In genomic region chr13:23610187-23610576, GRCh38 we compare ENCODE assay signal across 9 cellular contexts. TPM values are rescaled to one million over a fixed set of nuclear protein-coding genes. Genes with fewer than 3 reads are reported as not detected.
DNase-seq lines count a peak whose midpoint lies in the region; ATAC-seq, FAIRE-seq and TF ChIP-seq lines count a peak whose summit lies in the region.
"Had no signal": no experiment of that assay in that cellular context is flagged by ENCODE, and none has a peak within 500 bp of the region (broad histone marks: within the 10 kb centered on the region; RNA-seq: fewer than 3 reads in every experiment).

No MANE protein-coding gene starts in this region.

- peaks cover 8% of the 10 kb centered on the region; the same call in 2 of the 3 replicates for H3K4me1 ChIP-seq in A549

- peak overlapping the region; percentile 78 for H3K27ac Mint-ChIP-seq in mesothelial cell of epicardium
- no peak overlapping the region for H3K27ac Mint-ChIP-seq in activated T-helper 2 cell treated with anti-CD3 and anti-CD28 coated beads, Interferon-gamma antibody, Interleukin-2, Interleukin-4, amounts not matched to agents 10 μg/mL and 5 μg/mL and 100 μg/mL, durations not matched to agents 14 hours and 24 hours and 36 hours

- in situ Hi-C loops in brain microvascular endothelial cell (cut with HindIII; ENCODE audit: low pct_ligation_motif_present, low sequenced_read_pairs) = no loop called here

- no peaks in the 10 kb centered on the region for H3K27me3 ChIP-seq in brain microvascular endothelial cell (replicated peaks)

- 47% methylated on average over 1 of the region's 1 CpG for WGBS in A549 (ENCODE audit: missing lambda C conversion rate)

- H3K27me3 Mint-ChIP-seq in mesothelial cell of epicardium (ENCODE audit: low read depth) = no peaks in the 10 kb centered on the region
- peaks cover 53% of the 10 kb centered on the region for H3K27me3 Mint-ChIP-seq in activated T-helper 2 cell treated with anti-CD3 and anti-CD28 coated beads, Interferon-gamma antibody, Interleukin-2, Interleukin-4, amounts not matched to agents 10 μg/mL and 5 μg/mL and 100 μg/mL, durations not matched to agents 14 hours and 24 hours and 36 hours (ENCODE audit: low read depth)

- TF ChIP-seq CTCF in A549 (IDR thresholded peaks at IDR 0.05) (no peak), brain microvascular endothelial cell (IDR thresholded peaks at IDR 0.05; ENCODE audit: low read depth, low read length, missing control alignments) (no peak), mesothelial cell of epicardium (IDR thresholded peaks at IDR 0.05; ENCODE audit: unreplicated experiment) (no peak)

- H3K4me3 Mint-ChIP-seq in mesothelial cell of epicardium = no peak overlapping the region
- no peak overlapping the region for H3K4me3 Mint-ChIP-seq in activated T-helper 2 cell treated with anti-CD3 and anti-CD28 coated beads, Interferon-gamma antibody, Interleukin-2, Interleukin-4, amounts not matched to agents 10 μg/mL and 5 μg/mL and 100 μg/mL, durations not matched to agents 14 hours and 24 hours and 36 hours (ENCODE audit: low read depth)

- H3K36me3 ChIP-seq in brain microvascular endothelial cell (replicated peaks) = no peaks in the 10 kb centered on the region

- no peak for DNase-seq in A549 (ENCODE audit: low read depth in 1 of 2, low spot score in 1 of 2)
- peak; percentile 42 for DNase-seq in brain microvascular endothelial cell
- no peak for DNase-seq in mesothelial cell of epicardium (ENCODE audit: low spot score in 2 of 2, unreplicated experiment in 2 of 2)
- DNase-seq in GM19240 (ENCODE audit: insufficient read length, low spot score) = no peak
- no peak for DNase-seq in activated T-helper 2 cell treated with anti-CD3 and anti-CD28 coated beads, Interferon-gamma antibody, Interleukin-2, Interleukin-4, amounts not matched to agents 10 μg/mL and 5 μg/mL and 100 μg/mL, durations not matched to agents 14 hours and 24 hours and 36 hours (ENCODE audit: low spot score)
- no peak for DNase-seq in stimulated activated naive CD4-positive, alpha-beta T cell (lab: John Stamatoyannopoulos, UW)
- no peak for DNase-seq in stimulated activated CD4-positive, alpha-beta T cell treated with anti-CD3 and anti-CD28 coated beads, Interleukin-4, amount 100 ng/mL, for 24 hours
- DNase-seq: NK-92 treated with Interleukin-12 subunit alpha and Interleukin-12 subunit beta, amount 100 ng/mL, for 24 hours had no signal

- TF ChIP-seq EP300 in A549 (IDR thresholded peaks at IDR 0.05) = no peak

- POLR2A ChIA-PET in A549 (lab: Yijun Ruan, JAX) = no interaction called here

- no peak for ATAC-seq in A549
- ATAC-seq in GM19397 (IDR thresholded peaks at IDR 0.05; ENCODE audit: unreplicated experiment) = peak; percentile 21

- CTCF ChIA-PET in A549 (lab: Yijun Ruan, JAX) = no interaction called here

- no peak overlapping the region for H3K27ac ChIP-seq in A549
- H3K27ac ChIP-seq in brain microvascular endothelial cell = peak overlapping the region; percentile 71

- H3K9me3 Mint-ChIP-seq in mesothelial cell of epicardium = no peaks in the 10 kb centered on the region
- H3K9me3 Mint-ChIP-seq in activated T-helper 2 cell treated with anti-CD3 and anti-CD28 coated beads, Interferon-gamma antibody, Interleukin-2, Interleukin-4, amounts not matched to agents 10 μg/mL and 5 μg/mL and 100 μg/mL, durations not matched to agents 14 hours and 24 hours and 36 hours = no peaks in the 10 kb centered on the region

- FAIRE-seq in A549 (lab: Jason Lieb, UNC) = no peak

- H3K4me2 ChIP-seq in A549 = peak overlapping the region; percentile 7; the same call in 1 of the 3 replicates

- H3K4me3 ChIP-seq in A549 (no peak overlapping the region), brain microvascular endothelial cell (ENCODE audit: low read depth, low read length) (no peak overlapping the region)

- no peaks in the 10 kb centered on the region for H3K9me3 ChIP-seq in A549

- H3K4me1 Mint-ChIP-seq in mesothelial cell of epicardium = peaks cover 38% of the 10 kb centered on the region
- peaks cover 13% of the 10 kb centered on the region for H3K4me1 Mint-ChIP-seq in activated T-helper 2 cell treated with anti-CD3 and anti-CD28 coated beads, Interferon-gamma antibody, Interleukin-2, Interleukin-4, amounts not matched to agents 10 μg/mL and 5 μg/mL and 100 μg/mL, durations not matched to agents 14 hours and 24 hours and 36 hours (ENCODE audit: low read depth)

- intact Hi-C loops in activated T-helper 2 cell treated with anti-CD3 and anti-CD28 coated beads, Interferon-gamma antibody, Interleukin-2, Interleukin-4, amounts not matched to agents 10 μg/mL and 5 μg/mL and 100 μg/mL, durations not matched to agents 14 hours and 24 hours and 36 hours (cut with micrococcal nuclease) = no loop called here

- TF ChIP-seq POLR2A in A549 (IDR thresholded peaks at IDR 0.05; ENCODE audit: low read length) = no peak

- TF ChIP-seq RAD21 in A549 (conservative IDR thresholded peaks at IDR 0.05 in 1 of 2, IDR thresholded peaks at IDR 0.05 in 1 of 2) = no peak

- H3K36me3 Mint-ChIP-seq in mesothelial cell of epicardium = peaks cover 8% of the 10 kb centered on the region
- no peaks in the 10 kb centered on the region for H3K36me3 Mint-ChIP-seq in activated T-helper 2 cell treated with anti-CD3 and anti-CD28 coated beads, Interferon-gamma antibody, Interleukin-2, Interleukin-4, amounts not matched to agents 10 μg/mL and 5 μg/mL and 100 μg/mL, durations not matched to agents 14 hours and 24 hours and 36 hours (ENCODE audit: low read depth)

TF ChIP-seq in A549, 52 proteins besides CTCF, POLR2A, EP300 and RAD21:
- TF ChIP-seq NPAS2 (CRISPR knock-in tag; IDR thresholded peaks at IDR 0.05; ENCODE audit: borderline replicate concordance) = no peak
- no peak for TF ChIP-seq JUN (IDR thresholded peaks at IDR 0.05)
- no peak for TF ChIP-seq MAX (IDR thresholded peaks at IDR 0.05)
- no peak for TF ChIP-seq MAFK (IDR thresholded peaks at IDR 0.05; ENCODE audit: partially characterized antibody)
- no peak for TF ChIP-seq PHF8 (IDR thresholded peaks at IDR 0.05; ENCODE audit: borderline replicate concordance, low read depth)
- TF ChIP-seq PBX3 (IDR thresholded peaks at IDR 0.05) = no peak
- no peak for TF ChIP-seq BHLHE40 (IDR thresholded peaks at IDR 0.05; ENCODE audit: low read depth, low read length)
- no peak for TF ChIP-seq ZFP36 (IDR thresholded peaks at IDR 0.05; ENCODE audit: borderline replicate concordance, partially characterized antibody)
- no peak for TF ChIP-seq CBX8 (IDR thresholded peaks at IDR 0.05)
- no peak for TF ChIP-seq ZSCAN20 (CRISPR knock-in tag; IDR thresholded peaks at IDR 0.05)

RNA-seq across cellular contexts. Expression of gene TNFRSF19, which starts 40.0 kb away (rescaled TPM):
- polyA plus RNA-seq in A549 (2011; rRNA removed) = 1.2 and 1.5 TPM in 2 replicates
- 0.15 and 0.21 TPM in 2 replicates for polyA plus RNA-seq in A549 (2012; cell fraction: cytosol; rRNA removed)
- 0.38 and 0.39 TPM in 2 replicates for polyA plus RNA-seq in A549 (2012; cell fraction: nucleus; rRNA removed)
- polyA plus RNA-seq in A549 (2017; fragmentation: RNase III; extraction: RNeasy Plus Mini Kit Qiagen cat#74134 plus additional on column Dnase treatment) = 1.4 to 1.9 TPM (median 1.8 TPM) in 3 replicates
- 0.99 and 1.4 TPM in 2 replicates for polyA minus RNA-seq in A549 (2011; rRNA and poly(A)+ RNA removed)
- 38.3 to 43.5 TPM (median 40.3 TPM) in 3 replicates for total RNA-seq in mesothelial cell of epicardium
- total RNA-seq in activated T-helper 2 cell treated with anti-CD3 and anti-CD28 coated beads, Interferon-gamma antibody, Interleukin-2, Interleukin-4, amounts not matched to agents 10 μg/mL and 5 μg/mL and 100 μg/mL, durations not matched to agents 14 hours and 24 hours and 36 hours = 0.07 TPM in 1 of 2 replicates, not detected in the other

Comparison
In these comparisons a context has a peak if more than half of its experiments do, and no peak if none do; other contexts are left out.
1. RNA of gene TNFRSF19, which starts 40.0 kb away (total RNA-seq): 38.3 to 43.5 TPM in mesothelial cell of epicardium; 0.07 TPM in activated T-helper 2 cell treated with anti-CD3 and anti-CD28 coated beads, Interferon-gamma antibody, Interleukin-2, Interleukin-4, amounts not matched to agents 10 μg/mL and 5 μg/mL and 100 μg/mL, durations not matched to agents 14 hours and 24 hours and 36 hours; every median in the first group is over 10 times any median in the second.